Comparison of ENCODE assay signal across 1 cellular context in the genomic region with DNA sequence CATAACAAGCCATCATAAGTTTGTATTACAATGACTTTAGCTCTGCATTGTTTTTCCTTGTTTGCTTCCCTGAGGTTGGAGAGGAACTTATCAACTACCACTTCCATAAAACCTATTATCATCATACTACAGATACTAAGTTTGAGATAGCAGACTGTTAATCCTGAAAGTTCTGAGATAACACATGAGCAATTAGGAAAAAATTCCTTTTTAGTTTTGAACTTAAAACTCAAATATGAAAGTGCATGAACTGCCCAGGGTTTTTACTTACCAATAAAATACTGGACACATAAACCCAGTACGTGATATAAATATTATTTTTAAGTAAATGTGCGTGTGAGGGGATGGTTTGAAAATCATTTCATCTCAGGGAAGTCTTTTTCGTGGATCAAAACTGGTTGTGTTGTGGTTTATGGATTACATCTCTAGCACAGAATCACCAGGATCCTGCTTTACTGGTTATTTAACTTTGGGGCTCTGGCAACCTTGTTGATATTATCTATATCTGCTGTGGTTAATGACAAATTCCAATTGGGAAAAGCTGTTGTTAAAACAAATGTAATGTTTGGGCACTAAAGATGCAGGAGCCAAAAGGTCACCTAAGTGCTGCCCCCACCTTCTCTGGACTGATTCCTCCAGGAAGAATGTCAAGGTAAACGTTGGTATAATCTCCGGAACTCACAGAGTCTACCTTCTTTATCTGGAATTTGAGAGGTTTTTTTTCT.
TF ChIP-seq lines count a peak whose summit lies in the region.

No MANE protein-coding gene starts in this region.

TF ChIP-seq in H1, 55 proteins besides CTCF, POLR2A, EP300 and RAD21:
- TF ChIP-seq FOSL1 (IDR thresholded peaks at IDR 0.05; ENCODE audit: insufficient read depth, low read depth, low read length) (no peak), RXRA (IDR thresholded peaks at IDR 0.05; ENCODE audit: insufficient read depth, low read depth, low read length) (no peak), EZH2 (IDR thresholded peaks at IDR 0.05; ENCODE audit: low read depth, low read length, severe bottlenecking) (peak; percentile 53), SUZ12 (IDR thresholded peaks at IDR 0.05; ENCODE audit: low read length) (peak; percentile 23)
- TF ChIP-seq, protein P1, sequence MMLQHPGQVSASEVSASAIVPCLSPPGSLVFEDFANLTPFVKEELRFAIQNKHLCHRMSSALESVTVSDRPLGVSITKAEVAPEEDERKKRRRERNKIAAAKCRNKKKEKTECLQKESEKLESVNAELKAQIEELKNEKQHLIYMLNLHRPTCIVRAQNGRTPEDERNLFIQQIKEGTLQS (IDR thresholded peaks at IDR 0.05; ENCODE audit: insufficient read depth, low read depth, low read length): no peak
